Comparison of ENCODE assay signal across 11 cellular contexts in the genomic region with DNA sequence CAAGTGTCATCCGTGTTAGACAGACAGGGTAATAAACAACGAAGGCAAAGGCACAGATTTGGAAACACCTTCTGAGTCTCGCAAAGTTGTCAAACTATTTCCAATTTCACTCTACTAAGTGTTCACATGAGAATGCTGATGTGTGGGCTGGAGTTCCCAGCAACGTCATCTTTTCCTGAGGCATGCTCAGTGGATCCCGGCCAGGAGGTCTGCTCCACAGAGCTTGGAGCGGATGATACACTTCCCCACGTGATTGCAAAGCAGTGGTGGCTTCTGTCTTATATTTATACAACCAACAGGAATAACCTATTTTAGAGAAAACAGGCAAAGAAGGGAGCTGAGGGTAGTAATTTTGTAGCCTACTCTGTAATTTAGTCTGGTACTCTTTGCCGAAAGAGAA. TPM values are rescaled to one million over a fixed set of nuclear protein-coding genes. Genes with fewer than 3 reads are reported as not detected.
DNase-seq lines count a peak whose midpoint lies in the region; ATAC-seq and TF ChIP-seq lines count a peak whose summit lies in the region.
"Had no signal": no experiment of that assay in that cellular context is flagged by ENCODE, and none has a peak within 500 bp of the region (broad histone marks: within the 10 kb centered on the region; RNA-seq: fewer than 3 reads in every experiment).

No MANE protein-coding gene starts in this region.

- H3K9me3 Mint-ChIP-seq in stimulated activated memory B cell treated with anti-CD40 and anti-IgM and Interleukin-4, amounts not matched to agents 10 μg/mL and 1 μg/mL and 100 μg/mL, for 72 hours = no peaks in the 10 kb centered on the region

- 58 to 77% methylated on average over 8 of the region's 8 CpGs for WGBS in body of pancreas, 2 donors

- no peaks in the 10 kb centered on the region for H3K27me3 ChIP-seq in body of pancreas

- intact Hi-C loops in body of pancreas (cut with DNase I) = no loop called here
- intact Hi-C loops in left ventricle myocardium superior (cut with micrococcal nuclease) = no loop called here

- no peaks in the 10 kb centered on the region for H3K9me3 ChIP-seq in body of pancreas

- DNase-seq in Daoy (ENCODE audit: low read depth) (peak; percentile 11), body of pancreas (peak in 3 of 4 donors; percentile 18 to 38 (median 35)), left ventricle myocardium superior (peak; percentile 61), renal cortical epithelial cell (ENCODE audit: low read depth) (peak; percentile 31), SK-N-DZ (ENCODE audit: low spot score) (no peak), G401 (ENCODE audit: low spot score) (no peak)
- DNase-seq: NCI-H446 treated with DMSO at 0.1 percent for 48 hours, T-helper 1 cell had no signal

- no peak for TF ChIP-seq POLR2A in body of pancreas (IDR thresholded peaks at IDR 0.05)

- TF ChIP-seq CTCF in body of pancreas (IDR thresholded peaks at IDR 0.05) = no peak

- ATAC-seq in body of pancreas (no peak), left ventricle myocardium superior (peak; percentile 71), GM19395 (IDR thresholded peaks at IDR 0.05; ENCODE audit: unreplicated experiment) (no peak)
- ATAC-seq in stimulated activated memory B cell treated with anti-CD40 and anti-IgM and Interleukin-4, amounts not matched to agents 10 μg/mL and 1 μg/mL and 100 μg/mL, for 72 hours = no peak
- ATAC-seq: Panc1 had no signal

- H3K4me3 Mint-ChIP-seq in stimulated activated memory B cell treated with anti-CD40 and anti-IgM and Interleukin-4, amounts not matched to agents 10 μg/mL and 1 μg/mL and 100 μg/mL, for 72 hours = no peak overlapping the region

- H3K36me3 ChIP-seq in body of pancreas (replicated peaks in 1 of 2; ENCODE audit: insufficient read depth in 1 of 2, low read depth in 2 of 2) = no peaks in the 10 kb centered on the region

- H3K27ac Mint-ChIP-seq in stimulated activated memory B cell treated with anti-CD40 and anti-IgM and Interleukin-4, amounts not matched to agents 10 μg/mL and 1 μg/mL and 100 μg/mL, for 72 hours = no peak overlapping the region

- in situ Hi-C loops in G401 (cut with HindIII; ENCODE audit: low sequenced_read_pairs) = no loop called here

- no peaks in the 10 kb centered on the region for H3K4me1 Mint-ChIP-seq in stimulated activated memory B cell treated with anti-CD40 and anti-IgM and Interleukin-4, amounts not matched to agents 10 μg/mL and 1 μg/mL and 100 μg/mL, for 72 hours

- H3K4me1 ChIP-seq in body of pancreas = no peaks in the 10 kb centered on the region

- no peak overlapping the region for H3K27ac ChIP-seq in body of pancreas

- no peaks in the 10 kb centered on the region for H3K27me3 Mint-ChIP-seq in stimulated activated memory B cell treated with anti-CD40 and anti-IgM and Interleukin-4, amounts not matched to agents 10 μg/mL and 1 μg/mL and 100 μg/mL, for 72 hours

- no peaks in the 10 kb centered on the region for H3K36me3 Mint-ChIP-seq in stimulated activated memory B cell treated with anti-CD40 and anti-IgM and Interleukin-4, amounts not matched to agents 10 μg/mL and 1 μg/mL and 100 μg/mL, for 72 hours

- no peak overlapping the region for H3K4me3 ChIP-seq in body of pancreas

RNA-seq across cellular contexts. Expression of gene PDK3, which starts 40.1 kb away (rescaled TPM):
- total RNA-seq in Daoy (2014; rRNA removed; shearing (Covaris generic)) = 14.9 and 16.0 TPM in 2 replicates
- 10 to 100 TPM; 11.5 to 20.2 TPM for total RNA-seq in body of pancreas
- total RNA-seq in left ventricle myocardium superior = 7.9 TPM
- total RNA-seq in renal cortical epithelial cell = 11.6 and 20.4 TPM in 2 replicates
- polyA plus RNA-seq in SK-N-DZ (2014; cell fraction: cytosol; rRNA removed) = 7.9 and 10.1 TPM in 2 replicates
- 3.2 and 4.1 TPM in 2 replicates for polyA plus RNA-seq in SK-N-DZ (2014; cell fraction: nucleus; rRNA removed)
- 21.7 and 27.8 TPM in 2 replicates for total RNA-seq in G401 (2014; rRNA removed; shearing (Covaris generic))

Comparison
In these comparisons a context has a peak if more than half of its experiments do, and no peak if none do; other contexts are left out.
1. DNase-seq: peak in Daoy (single experiment), body of pancreas (3 of 4), left ventricle myocardium superior (single experiment) and renal cortical epithelial cell (single experiment); none in SK-N-DZ (single experiment) and G401 (single experiment).